2 cellular contexts compared by ENCODE assay signal in genomic region chr5:57405984-57406383, GRCh38.
TF ChIP-seq lines count a peak whose summit lies in the region.

No MANE protein-coding gene starts in this region.

TF ChIP-seq in liver, 16 proteins besides CTCF, POLR2A, EP300 and RAD21 (continued from another document):
- TF ChIP-seq JUND (IDR thresholded peaks at IDR 0.05) (no peak), FOXA1 (IDR thresholded peaks at IDR 0.05) (no peak), ATF3 (IDR thresholded peaks at IDR 0.05) (no peak), REST (IDR thresholded peaks at IDR 0.05) (no peak), RXRA (IDR thresholded peaks at IDR 0.05) (peak in 1 of 2 donors; percentile 39), NR2F2 (IDR thresholded peaks at IDR 0.05) (peak; percentile 45)

TF ChIP-seq in HepG2, 621 proteins besides CTCF, POLR2A, EP300 and RAD21 (continued from another document):
- TF ChIP-seq SAP130 (CRISPR knock-in tag; IDR thresholded peaks at IDR 0.05; ENCODE audit: low read depth) (no peak), SOX13 (IDR thresholded peaks at IDR 0.05) (no peak), SOX13 (CRISPR knock-in tag; conservative IDR thresholded peaks at IDR 0.05 in 1 of 2, IDR thresholded peaks at IDR 0.05 in 1 of 2) (no peak), ZNF138 (CRISPR knock-in tag; IDR thresholded peaks at IDR 0.05; ENCODE audit: low read depth) (no peak), ZNF143 (CRISPR knock-in tag; IDR thresholded peaks at IDR 0.05) (no peak), ZNF205 (CRISPR knock-in tag; IDR thresholded peaks at IDR 0.05) (no peak), NCOR1 (IDR thresholded peaks at IDR 0.05; ENCODE audit: borderline replicate concordance, low read length) (no peak), KDM5A (IDR thresholded peaks at IDR 0.05; ENCODE audit: borderline replicate concordance, low read length) (no peak), RARG (CRISPR knock-in tag; IDR thresholded peaks at IDR 0.05; ENCODE audit: low read depth) (no peak), ZNF503 (CRISPR knock-in tag; IDR thresholded peaks at IDR 0.05) (no peak), ZNF543 (CRISPR knock-in tag; IDR thresholded peaks at IDR 0.05) (no peak), ZNF10 (CRISPR knock-in tag; IDR thresholded peaks at IDR 0.05; ENCODE audit: borderline replicate concordance, low read depth) (no peak)
